ENCODE assay signal across 17 cellular contexts in genomic region chr12:109697877-109698468, GRCh38.
"Had no signal": no experiment of that assay in that cellular context is flagged by ENCODE, and none has a peak within 500 bp of the region (broad histone marks: within the 10 kb centered on the region; RNA-seq: fewer than 3 reads in every experiment).

No MANE protein-coding gene starts in this region.

- H3K27ac Mint-ChIP-seq: activated T-helper 2 cell treated with anti-CD3 and anti-CD28 coated beads, Interferon-gamma antibody, Interleukin-2, Interleukin-4, amounts not matched to agents 10 μg/mL and 5 μg/mL and 100 μg/mL, durations not matched to agents 14 hours and 24 hours and 36 hours; naive thymus-derived CD4-positive, alpha-beta T cell; stimulated activated naive B cell treated with anti-CD40 and anti-IgM and Interleukin-4, amounts not matched to agents 10 μg/mL and 1 μg/mL and 100 μg/mL, for 72 hours had no signal

- H3K4me3 Mint-ChIP-seq: activated naive CD4-positive, alpha-beta T cell treated with anti-CD3 and anti-CD28 coated beads, Interleukin-2, amount 10 ng/mL, durations not matched to agents 7 days and 5 days; naive thymus-derived CD4-positive, alpha-beta T cell; stimulated activated naive B cell treated with anti-CD40 and anti-IgM and Interleukin-4, amounts not matched to agents 10 μg/mL and 1 μg/mL and 100 μg/mL, for 72 hours; T-cell had no signal

- H3K9me3 Mint-ChIP-seq: activated naive CD4-positive, alpha-beta T cell treated with anti-CD3 and anti-CD28 coated beads, Interleukin-2, amount 10 ng/mL, durations not matched to agents 7 days and 5 days; activated T-helper 2 cell treated with anti-CD3 and anti-CD28 coated beads, Interferon-gamma antibody, Interleukin-2, Interleukin-4, amounts not matched to agents 10 μg/mL and 5 μg/mL and 100 μg/mL, durations not matched to agents 14 hours and 24 hours and 36 hours; stimulated activated naive B cell treated with anti-CD40 and anti-IgM and Interleukin-4, amounts not matched to agents 10 μg/mL and 1 μg/mL and 100 μg/mL, for 72 hours; T-cell had no signal

- H3K36me3 ChIP-seq: adrenal gland, colonic mucosa, sigmoid colon, transverse colon had no signal

- H3K4me1 ChIP-seq: adrenal gland, colonic mucosa had no signal

- H3K27ac ChIP-seq: adrenal gland, colonic mucosa, epithelial cell of prostate, sigmoid colon, transverse colon had no signal

- H3K27me3 ChIP-seq: adrenal gland, colonic mucosa, sigmoid colon, transverse colon had no signal

- H3K4me1 Mint-ChIP-seq: activated naive CD4-positive, alpha-beta T cell treated with anti-CD3 and anti-CD28 coated beads, Interleukin-2, amount 10 ng/mL, durations not matched to agents 7 days and 5 days; naive thymus-derived CD4-positive, alpha-beta T cell; stimulated activated naive B cell treated with anti-CD40 and anti-IgM and Interleukin-4, amounts not matched to agents 10 μg/mL and 1 μg/mL and 100 μg/mL, for 72 hours; T-cell had no signal

- ATAC-seq: naive thymus-derived CD4-positive, alpha-beta T cell; stimulated activated naive B cell treated with anti-CD40 and anti-IgM and Interleukin-4, amounts not matched to agents 10 μg/mL and 1 μg/mL and 100 μg/mL, for 72 hours; T-cell had no signal

- H3K4me3 ChIP-seq: adrenal gland, colonic mucosa, lung, sigmoid colon, transverse colon had no signal

- H3K36me3 Mint-ChIP-seq: activated naive CD4-positive, alpha-beta T cell treated with anti-CD3 and anti-CD28 coated beads, Interleukin-2, amount 10 ng/mL, durations not matched to agents 7 days and 5 days; stimulated activated naive B cell treated with anti-CD40 and anti-IgM and Interleukin-4, amounts not matched to agents 10 μg/mL and 1 μg/mL and 100 μg/mL, for 72 hours; T-cell had no signal

- H3K9me3 ChIP-seq: adrenal gland, colonic mucosa, sigmoid colon, transverse colon had no signal

- DNase-seq: activated CD4-positive, alpha-beta T cell treated with anti-CD3 and anti-CD28 coated beads, Interleukin-2, amount 50 U/mL, for 1 hour; activated naive CD4-positive, alpha-beta T cell treated with anti-CD3 and anti-CD28 coated beads, Interleukin-2, amount 10 ng/mL, durations not matched to agents 7 days and 5 days; adrenal gland; caudate nucleus; colonic mucosa; effector CD8-positive, alpha-beta T cell; hippocampal formation; naive thymus-derived CD4-positive, alpha-beta T cell; nucleus accumbens; sigmoid colon; stimulated activated CD4-positive, alpha-beta T cell treated with anti-CD3 and anti-CD28 coated beads, Interleukin-2, amount 100 ng/mL, for 24 hours; stimulated activated naive B cell treated with anti-CD40 and anti-IgM and Interleukin-4, amounts not matched to agents 10 μg/mL and 1 μg/mL and 100 μg/mL, for 72 hours; T-cell; transverse colon had no signal
